32 cellular contexts compared by ENCODE assay signal in genomic region chr4:110666030-110666429, GRCh38. TPM values are rescaled to one million over a fixed set of nuclear protein-coding genes. Genes with fewer than 3 reads are reported as not detected.
"Had no signal": no experiment of that assay in that cellular context is flagged by ENCODE, and none has a peak within 500 bp of the region (broad histone marks: within the 10 kb centered on the region; RNA-seq: fewer than 3 reads in every experiment).

No MANE protein-coding gene starts in this region.

- DNase-seq: cortex of kidney; effector memory CD8-positive, alpha-beta T cell; erythroblast; esophagus squamous epithelium; foreskin keratinocyte; heart left ventricle; kidney; mesenchymal stem cell; mucosa of descending colon; naive B cell; pancreas; stimulated activated CD4-positive, alpha-beta T cell treated with anti-CD3 and anti-CD28 coated beads, Interleukin-2, amount 100 ng/mL, for 24 hours; stimulated activated CD4-positive, alpha-beta T cell treated with anti-CD3 and anti-CD28 coated beads, Interleukin-4, amount 100 ng/mL, for 24 hours; stimulated activated naive CD8-positive, alpha-beta T cell treated with anti-CD3 and anti-CD28 coated beads, Interleukin-15, Interleukin-2, amounts not matched to agents 100 U/mL and 50 U/mL, for 24 hours; substantia nigra; testis; tibial artery had no signal

- H3K4me2 ChIP-seq: hepatocyte had no signal

- H3K27me3 ChIP-seq: foreskin keratinocyte, gastroesophageal sphincter, hepatocyte, neutrophil, pancreas, right atrium auricular region, testis, tibial artery, vagina had no signal

- H3K4me3 Mint-ChIP-seq: effector memory CD8-positive, alpha-beta T cell; mesothelial cell of epicardium; naive B cell; natural killer cell treated with Interleukin-12 subunit alpha and Interleukin-12 subunit beta and Interleukin-15 and Interleukin-18, amount 100 ng/mL, for 72 hours; neural crest cell; stimulated activated memory B cell treated with anti-CD40 and anti-IgM and Interleukin-4, amounts not matched to agents 10 μg/mL and 1 μg/mL and 100 μg/mL, for 72 hours had no signal

- H3K79me2 ChIP-seq: hepatocyte had no signal

- H2AFZ ChIP-seq: hepatocyte had no signal

- H3K4me1 ChIP-seq: gastroesophageal sphincter, heart left ventricle, right atrium auricular region, testis, vagina had no signal

- H3K4me1 Mint-ChIP-seq: naive B cell; stimulated activated memory B cell treated with anti-CD40 and anti-IgM and Interleukin-4, amounts not matched to agents 10 μg/mL and 1 μg/mL and 100 μg/mL, for 72 hours had no signal

- H3K9me3 ChIP-seq: esophagus squamous epithelium, gastroesophageal sphincter, heart left ventricle, mucosa of descending colon, neutrophil, pancreas, right atrium auricular region, testis, tibial artery, vagina had no signal

- ATAC-seq: effector memory CD8-positive, alpha-beta T cell; foreskin keratinocyte; gastroesophageal sphincter; heart left ventricle; left lobe of liver; mucosa of descending colon; natural killer cell treated with Interleukin-12 subunit alpha and Interleukin-12 subunit beta and Interleukin-15 and Interleukin-18, amount 100 ng/mL, for 72 hours; sciatic nerve; stimulated activated memory B cell treated with anti-CD40 and anti-IgM and Interleukin-4, amounts not matched to agents 10 μg/mL and 1 μg/mL and 100 μg/mL, for 72 hours; stimulated activated naive CD8-positive, alpha-beta T cell treated with anti-CD3 and anti-CD28 coated beads, Interleukin-15, Interleukin-2, amounts not matched to agents 100 U/mL and 50 U/mL, for 24 hours had no signal

- H3K27ac Mint-ChIP-seq: effector memory CD8-positive, alpha-beta T cell; mesothelial cell of epicardium; naive B cell; natural killer cell treated with Interleukin-12 subunit alpha and Interleukin-12 subunit beta and Interleukin-15 and Interleukin-18, amount 100 ng/mL, for 72 hours; progenitor cell of endocrine pancreas; stimulated activated memory B cell treated with anti-CD40 and anti-IgM and Interleukin-4, amounts not matched to agents 10 μg/mL and 1 μg/mL and 100 μg/mL, for 72 hours had no signal

- H3K36me3 Mint-ChIP-seq: mesothelial cell of epicardium; naive B cell; natural killer cell treated with Interleukin-12 subunit alpha and Interleukin-12 subunit beta and Interleukin-15 and Interleukin-18, amount 100 ng/mL, for 72 hours; stimulated activated memory B cell treated with anti-CD40 and anti-IgM and Interleukin-4, amounts not matched to agents 10 μg/mL and 1 μg/mL and 100 μg/mL, for 72 hours had no signal

- H3K4me3 ChIP-seq: esophagus squamous epithelium, gastroesophageal sphincter, heart left ventricle, hepatocyte, mucosa of descending colon, pancreas, right atrium auricular region, testis, tibial artery, vagina had no signal

- H3K36me3 ChIP-seq: esophagus squamous epithelium, gastroesophageal sphincter, heart left ventricle, neutrophil, pancreas, right atrium auricular region, tibial artery, vagina had no signal

- H3K27ac ChIP-seq: esophagus squamous epithelium, foreskin keratinocyte, gastroesophageal sphincter, heart left ventricle, hepatocyte, neutrophil, pancreas, right atrium auricular region, testis, tibial artery, vagina had no signal

- H3K9me3 Mint-ChIP-seq: mesothelial cell of epicardium; natural killer cell treated with Interleukin-12 subunit alpha and Interleukin-12 subunit beta and Interleukin-15 and Interleukin-18, amount 100 ng/mL, for 72 hours; neural crest cell; stimulated activated memory B cell treated with anti-CD40 and anti-IgM and Interleukin-4, amounts not matched to agents 10 μg/mL and 1 μg/mL and 100 μg/mL, for 72 hours had no signal

RNA-seq across cellular contexts. Expression of gene PITX2, which starts 43.2 kb away (rescaled TPM):
- total RNA-seq: dermis microvascular lymphatic vessel endothelial cell; left lobe of liver; lung microvascular endothelial cell; natural killer cell treated with Interleukin-12 subunit alpha and Interleukin-12 subunit beta and Interleukin-15 and Interleukin-18, amount 100 ng/mL, for 72 hours; sciatic nerve; ureter had no signal
